10 cellular contexts compared by ENCODE assay signal in genomic region chr20:62920039-62920645, GRCh38. TPM values are rescaled to one million over a fixed set of nuclear protein-coding genes. Genes with fewer than 3 reads are reported as not detected.
A peak's percentile ranks its signal among the peaks of the same experiment; 100 is the strongest.
DNase-seq lines count a peak whose midpoint lies in the region; ATAC-seq and TF ChIP-seq lines count a peak whose summit lies in the region.
"Had no signal": no experiment of that assay in that cellular context is flagged by ENCODE, and none has a peak within 500 bp of the region (broad histone marks: within the 10 kb centered on the region; RNA-seq: fewer than 3 reads in every experiment).

No MANE protein-coding gene starts in this region.

- POLR2A ChIA-PET in activated B cell treated with CpG ODN at 0.5 μM for 24 hours (lab: Charles Lee): interaction anchor here (1.4 to 3.8 kb wide), 2 partner anchors 17 to 34 kb away, joined by 3 to 15 read pairs; no protein-coding TSS in a partner anchor

- peak in 1 of 2 donors; percentile 14 for DNase-seq in cardiac muscle cell (ENCODE audit: low read depth in 1 of 2, low spot score in 1 of 2)
- no peak for DNase-seq in right atrium auricular region (ENCODE audit: low spot score)
- no peak for DNase-seq in activated B cell treated with CpG ODN at 0.5 μM for 24 hours
- DNase-seq in type B pancreatic cell (ENCODE audit: extremely low spot score, unreplicated experiment): no peak
- DNase-seq in NCI-H2029 (lab: John Stamatoyannopoulos, UW): no peak
- no peak for DNase-seq in mesenchymal stem cell
- DNase-seq: hippocampal formation, NCI-H1105 had no signal

- no peak overlapping the region for H3K14ac ChIP-seq in mesenchymal stem cell (ENCODE audit: low read length in 2 of 2)

- H2BK12ac ChIP-seq in mesenchymal stem cell (ENCODE audit: low read length in 2 of 2): no peak overlapping the region

- no peak for ATAC-seq in activated B cell treated with CpG ODN at 0.5 μM for 24 hours (ENCODE audit: low read depth)
- ATAC-seq in GM18517 (IDR thresholded peaks at IDR 0.05; ENCODE audit: unreplicated experiment): no peak

- H3K36me3 ChIP-seq in cardiac muscle cell: no peaks in the 10 kb centered on the region
- no peaks in the 10 kb centered on the region for H3K36me3 ChIP-seq in right atrium auricular region
- H3K36me3 ChIP-seq in iPS-15b (ENCODE audit: control insufficient read depth, insufficient read depth, low read length): no peaks in the 10 kb centered on the region
- no peaks in the 10 kb centered on the region for H3K36me3 ChIP-seq in mesenchymal stem cell (ENCODE audit: control insufficient read depth in 1 of 2, insufficient read depth in 2 of 2, low read depth in 1 of 2, low read length in 2 of 2)

- H2BK5ac ChIP-seq in mesenchymal stem cell (ENCODE audit: low read depth, low read length, poor library complexity, severe bottlenecking): no peak overlapping the region

- H3K4me3 Mint-ChIP-seq in activated B cell treated with CpG ODN at 0.5 μM for 24 hours (peak overlapping the region; percentile 63), type B pancreatic cell (peak overlapping the region; percentile 67)

- no peaks in the 10 kb centered on the region for H3K79me1 ChIP-seq in mesenchymal stem cell (replicated peaks; ENCODE audit: low read length, poor library complexity, severe bottlenecking)

- H3K23ac ChIP-seq in mesenchymal stem cell (ENCODE audit: low read length in 2 of 2): no peak overlapping the region

- no peak overlapping the region for H4K91ac ChIP-seq in mesenchymal stem cell (ENCODE audit: low read length)

- H3K4me3 ChIP-seq in cardiac muscle cell (no peak overlapping the region), right atrium auricular region (no peak overlapping the region), iPS-15b (ENCODE audit: low read depth, low read length) (peak overlapping the region; percentile 8), mesenchymal stem cell (ENCODE audit: insufficient read depth in 1 of 2, low read depth in 1 of 2, low read length in 2 of 2) (no peak overlapping the region)

- no peaks in the 10 kb centered on the region for H3K27me3 ChIP-seq in cardiac muscle cell
- H3K27me3 ChIP-seq in right atrium auricular region: no peaks in the 10 kb centered on the region
- H3K27me3 ChIP-seq in iPS-15b (ENCODE audit: control insufficient read depth, insufficient read depth, low read length): no peaks in the 10 kb centered on the region
- H3K27me3 ChIP-seq in mesenchymal stem cell (ENCODE audit: control insufficient read depth in 1 of 2, insufficient read depth in 1 of 2, low read length in 2 of 2): no peaks in the 10 kb centered on the region

- H3K4ac ChIP-seq in mesenchymal stem cell (ENCODE audit: low read depth in 1 of 2, low read length in 2 of 2): no peak overlapping the region

- H3K4me1 ChIP-seq in cardiac muscle cell (ENCODE audit: low read depth): peaks cover 37% of the 10 kb centered on the region
- peaks cover 0 to 92% of the 10 kb centered on the region in 2 donors for H3K4me1 ChIP-seq in right atrium auricular region
- peaks cover 53% of the 10 kb centered on the region for H3K4me1 ChIP-seq in iPS-15b (ENCODE audit: control insufficient read depth, insufficient read depth, low read length)
- peaks cover 28% of the 10 kb centered on the region for H3K4me1 ChIP-seq in mesenchymal stem cell (ENCODE audit: control insufficient read depth, insufficient read depth, low read depth, low read length)

- H2BK15ac ChIP-seq in mesenchymal stem cell (ENCODE audit: low read depth, poor library complexity, severe bottlenecking): no peak overlapping the region

- no peak overlapping the region for H2BK120ac ChIP-seq in mesenchymal stem cell (ENCODE audit: low read depth, low read length)

- 80% methylated on average over 8 of the region's 10 CpGs for WGBS in mesenchymal stem cell

- no peak overlapping the region for H2AK5ac ChIP-seq in mesenchymal stem cell (ENCODE audit: low read length, severe bottlenecking)

- H3K18ac ChIP-seq in mesenchymal stem cell (ENCODE audit: low read depth in 1 of 2, low read length in 2 of 2): no peak overlapping the region

- H3K27me3 Mint-ChIP-seq in activated B cell treated with CpG ODN at 0.5 μM for 24 hours (no peaks in the 10 kb centered on the region), type B pancreatic cell (no peaks in the 10 kb centered on the region)

- TF ChIP-seq CTCF in cardiac muscle cell (IDR thresholded peaks at IDR 0.05; ENCODE audit: low read depth, low read length) (no peak), right atrium auricular region (IDR thresholded peaks at IDR 0.05) (no peak), activated B cell treated with CpG ODN at 0.5 μM for 24 hours (IDR thresholded peaks at IDR 0.05) (no peak), type B pancreatic cell (conservative IDR thresholded peaks at IDR 0.05) (no peak)

- H3K9ac ChIP-seq in iPS-15b (ENCODE audit: low read depth, low read length): no peak overlapping the region
- no peak overlapping the region for H3K9ac ChIP-seq in mesenchymal stem cell (ENCODE audit: low read length)

- peak overlapping the region; percentile 63 for H3K27ac Mint-ChIP-seq in activated B cell treated with CpG ODN at 0.5 μM for 24 hours
- peak overlapping the region; percentile 57 for H3K27ac Mint-ChIP-seq in type B pancreatic cell

- CTCF ChIA-PET in activated B cell treated with CpG ODN at 0.5 μM for 24 hours (lab: Charles Lee): interaction anchor here (1.0 to 4.7 kb wide), 2 partner anchors 19 to 70 kb away, joined by 3 to 26 read pairs; no protein-coding TSS in a partner anchor

- H3K4me1 Mint-ChIP-seq in activated B cell treated with CpG ODN at 0.5 μM for 24 hours: peaks cover 92% of the 10 kb centered on the region
- peaks cover 70% of the 10 kb centered on the region for H3K4me1 Mint-ChIP-seq in type B pancreatic cell (ENCODE audit: unreplicated experiment)

- H3K9me3 Mint-ChIP-seq in activated B cell treated with CpG ODN at 0.5 μM for 24 hours: no peaks in the 10 kb centered on the region
- no peaks in the 10 kb centered on the region for H3K9me3 Mint-ChIP-seq in type B pancreatic cell

- H3K9me3 ChIP-seq in cardiac muscle cell (ENCODE audit: low read depth): no peaks in the 10 kb centered on the region
- no peaks in the 10 kb centered on the region for H3K9me3 ChIP-seq in right atrium auricular region
- no peaks in the 10 kb centered on the region for H3K9me3 ChIP-seq in iPS-15b (ENCODE audit: control insufficient read depth, insufficient read depth, low read length)
- no peaks in the 10 kb centered on the region for H3K9me3 ChIP-seq in mesenchymal stem cell (ENCODE audit: control insufficient read depth, low read length)

- intact Hi-C loops in activated B cell treated with CpG ODN at 0.5 μM for 24 hours (cut with micrococcal nuclease): loop anchor here (10.0 kb wide), 1 partner anchor 295 kb away; no protein-coding TSS in a partner anchor

- H3K27ac ChIP-seq in cardiac muscle cell (peak overlapping the region; percentile 46), right atrium auricular region (no peak overlapping the region), mesenchymal stem cell (ENCODE audit: low read length, poor library complexity, severe bottlenecking) (no peak overlapping the region)

- no peak overlapping the region for H3K4me2 ChIP-seq in mesenchymal stem cell (ENCODE audit: low read length, poor library complexity, severe bottlenecking)

- no peak overlapping the region for H4K8ac ChIP-seq in mesenchymal stem cell (ENCODE audit: low read length)

- no peak overlapping the region for H2AFZ ChIP-seq in mesenchymal stem cell (ENCODE audit: low read depth, low read length)

- peaks cover 12% of the 10 kb centered on the region for H3K36me3 Mint-ChIP-seq in activated B cell treated with CpG ODN at 0.5 μM for 24 hours (ENCODE audit: low read depth)
- peaks cover under 1% of the 10 kb centered on the region for H3K36me3 Mint-ChIP-seq in type B pancreatic cell

RNA-seq across cellular contexts. Expression of gene DIDO1, which starts 6.2 kb away (rescaled TPM):
- 39.4 and 69.2 TPM in 2 replicates for total RNA-seq in cardiac muscle cell
- polyA plus RNA-seq in cardiac muscle cell: 28.3 and 42.5 TPM in 2 replicates
- total RNA-seq in right atrium auricular region: 10 to 100 TPM; 34.7 to 37.5 TPM
- 79.2 and 89.1 TPM in 2 replicates for total RNA-seq in activated B cell treated with CpG ODN at 0.5 μM for 24 hours
- total RNA-seq in type B pancreatic cell (ENCODE audit: low replicate concordance): 49.7 and 58.1 TPM in 2 replicates
- 19.5 TPM for polyA plus RNA-seq in mesenchymal stem cell (2013, experiment 1 of 2)
- polyA plus RNA-seq in mesenchymal stem cell (2013, experiment 2 of 2): 18.9 TPM

RNA-seq across cellular contexts. Expression of gene GID8, which starts 17.8 kb away (rescaled TPM):
- total RNA-seq in cardiac muscle cell (42.1 and 49.5 TPM in 2 replicates), right atrium auricular region (10 to 100 TPM; 16.8 to 18.7 TPM), activated B cell treated with CpG ODN at 0.5 μM for 24 hours (40.9 and 43.1 TPM in 2 replicates), type B pancreatic cell (ENCODE audit: low replicate concordance) (55.8 and 68.7 TPM in 2 replicates)
- 24.5 and 34.0 TPM in 2 replicates for polyA plus RNA-seq in cardiac muscle cell
- 18.0 TPM for polyA plus RNA-seq in mesenchymal stem cell (2013, experiment 1 of 2)
- polyA plus RNA-seq in mesenchymal stem cell (2013, experiment 2 of 2): 18.3 TPM

RNA-seq across cellular contexts. Expression of gene SLC17A9, which starts 32.4 kb away (rescaled TPM):
- total RNA-seq in cardiac muscle cell (2.5 and 3.2 TPM in 2 replicates), right atrium auricular region (1 to 10 TPM; 1.3 to 1.8 TPM), activated B cell treated with CpG ODN at 0.5 μM for 24 hours (45.0 and 47.6 TPM in 2 replicates), type B pancreatic cell (ENCODE audit: low replicate concordance) (3.9 and 5.6 TPM in 2 replicates)
- 1.8 and 4.1 TPM in 2 replicates for polyA plus RNA-seq in cardiac muscle cell
- polyA plus RNA-seq in mesenchymal stem cell (2013, experiment 1 of 2): 14.8 TPM
- polyA plus RNA-seq in mesenchymal stem cell (2013, experiment 2 of 2): 13.7 TPM

RNA-seq across cellular contexts. Expression of gene TCFL5, which starts 58.5 kb away (rescaled TPM):
- total RNA-seq in cardiac muscle cell (5.4 and 6.6 TPM in 2 replicates), right atrium auricular region (1 to 10 TPM; 4.8 to 6.4 TPM), activated B cell treated with CpG ODN at 0.5 μM for 24 hours (54.5 and 55.6 TPM in 2 replicates), type B pancreatic cell (ENCODE audit: low replicate concordance) (6.1 and 11.8 TPM in 2 replicates)
- 8.1 and 8.4 TPM in 2 replicates for polyA plus RNA-seq in cardiac muscle cell
- polyA plus RNA-seq in mesenchymal stem cell (2013, experiment 1 of 2): 6.1 TPM
- 6.9 TPM for polyA plus RNA-seq in mesenchymal stem cell (2013, experiment 2 of 2)
